1 cellular context compared by ENCODE assay signal in genomic region chr3:144244662-144245061, GRCh38.
TF ChIP-seq lines count a peak whose summit lies in the region.

No MANE protein-coding gene starts in this region.

TF ChIP-seq in GM23338, 12 proteins besides CTCF, POLR2A, EP300 and RAD21 (continued from another document):
- no peak for TF ChIP-seq ZNF462 (CRISPR knock-in tag; IDR thresholded peaks at IDR 0.05)
- TF ChIP-seq POLR2AphosphoS5 (IDR thresholded peaks at IDR 0.05; ENCODE audit: low read depth), result no peak
- no peak for TF ChIP-seq REST (IDR thresholded peaks at IDR 0.05; ENCODE audit: unreplicated experiment)
- no peak for TF ChIP-seq NANOG (IDR thresholded peaks at IDR 0.05; ENCODE audit: borderline replicate concordance)
- TF ChIP-seq EZH2 (IDR thresholded peaks at IDR 0.05; ENCODE audit: low read depth, unreplicated experiment), result no peak
- no peak for TF ChIP-seq ZNF114 (CRISPR knock-in tag; IDR thresholded peaks at IDR 0.05)
- TF ChIP-seq, protein P1, sequence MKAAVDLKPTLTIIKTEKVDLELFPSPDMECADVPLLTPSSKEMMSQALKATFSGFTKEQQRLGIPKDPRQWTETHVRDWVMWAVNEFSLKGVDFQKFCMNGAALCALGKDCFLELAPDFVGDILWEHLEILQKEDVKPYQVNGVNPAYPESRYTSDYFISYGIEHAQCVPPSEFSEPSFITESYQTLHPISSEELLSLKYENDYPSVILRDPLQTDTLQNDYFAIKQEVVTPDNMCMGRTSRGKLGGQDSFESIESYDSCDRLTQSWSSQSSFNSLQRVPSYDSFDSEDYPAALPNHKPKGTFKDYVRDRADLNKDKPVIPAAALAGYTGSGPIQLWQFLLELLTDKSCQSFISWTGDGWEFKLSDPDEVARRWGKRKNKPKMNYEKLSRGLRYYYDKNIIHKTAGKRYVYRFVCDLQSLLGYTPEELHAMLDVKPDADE (IDR thresholded peaks at IDR 0.05), result no peak
- TF ChIP-seq JUNB (IDR thresholded peaks at IDR 0.05; ENCODE audit: unreplicated experiment), result no peak
